Comparison of ENCODE assay signal across 9 cellular contexts in the genomic region with DNA sequence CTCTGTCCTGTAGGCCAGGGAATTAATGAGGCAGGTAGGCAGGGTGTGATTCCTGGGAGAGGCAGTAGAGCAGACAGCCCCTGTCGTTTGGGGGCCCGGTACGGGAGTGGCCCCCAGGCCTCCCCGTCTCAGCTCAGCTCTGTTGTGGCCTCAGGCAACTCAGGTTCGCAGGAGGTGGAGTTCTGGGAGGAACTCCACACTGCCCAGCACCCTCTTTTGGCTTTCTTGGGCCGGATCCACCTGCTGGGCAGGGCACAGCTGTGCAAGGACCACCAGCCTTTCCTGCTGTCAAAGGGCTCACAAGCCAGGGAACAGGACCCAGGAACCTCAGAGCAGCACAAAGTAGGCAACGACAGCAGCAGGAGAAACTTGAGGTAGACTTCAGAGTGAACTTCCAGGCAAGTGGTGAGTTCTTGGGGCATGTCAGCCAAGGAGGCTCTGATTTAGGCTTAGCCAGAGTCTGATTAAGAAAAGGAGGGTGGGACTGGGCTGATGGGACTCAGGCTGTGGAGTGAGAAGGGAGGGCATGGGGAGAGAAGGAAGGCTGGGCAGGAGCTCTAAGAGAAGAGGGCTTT. TPM values are rescaled to one million over a fixed set of nuclear protein-coding genes. Genes with fewer than 3 reads are reported as not detected.
DNase-seq lines count a peak whose midpoint lies in the region; ATAC-seq and TF ChIP-seq lines count a peak whose summit lies in the region.
"Had no signal": no experiment of that assay in that cellular context is flagged by ENCODE, and none has a peak within 500 bp of the region (broad histone marks: within the 10 kb centered on the region; RNA-seq: fewer than 3 reads in every experiment).

No MANE protein-coding gene starts in this region.

- H3K9me3 ChIP-seq in BLaER1 treated with 17β-estradiol and CSF1 and Interleukin-3, amounts not matched to agents 10 nM and 100 nM (replicated peaks in 1 of 11) = no peaks in the 10 kb centered on the region
- no peaks in the 10 kb centered on the region for H3K9me3 ChIP-seq in SK-N-MC (ENCODE audit: low read depth, low read length)
- H3K9me3 ChIP-seq in esophagus (ENCODE audit: control insufficient read depth in 2 of 2, insufficient read depth in 1 of 2, low read depth in 1 of 2, low read length in 1 of 2) = no peaks in the 10 kb centered on the region
- H3K9me3 ChIP-seq in prostate gland = no peaks in the 10 kb centered on the region

- peaks cover 38 to 70% (median 56%) of the 10 kb centered on the region in 10 experiments for H3K4me1 ChIP-seq in BLaER1 treated with 17β-estradiol and CSF1 and Interleukin-3, amounts not matched to agents 10 nM and 100 nM
- H3K4me1 ChIP-seq in esophagus (ENCODE audit: control insufficient read depth in 2 of 2, insufficient read depth in 2 of 2, low read length in 1 of 2) = peaks cover 0 to 13% of the 10 kb centered on the region in 2 donors
- H3K4me1 ChIP-seq in prostate gland (replicated peaks) = peaks cover 11% of the 10 kb centered on the region

- TF ChIP-seq CTCF in prostate gland (IDR thresholded peaks at IDR 0.05) (no peak), GM13976 (IDR thresholded peaks at IDR 0.05; ENCODE audit: borderline replicate concordance, control extremely low read depth, extremely low read depth, insufficient read depth, missing control alignments) (no peak)

- in situ Hi-C loops in GM13976 (cut with MboI; ENCODE audit: low sequenced_read_pairs, unreplicated experiment) = no loop called here

- H3K4me3 ChIP-seq in BLaER1 treated with 17β-estradiol and CSF1 and Interleukin-3, amounts not matched to agents 10 nM and 100 nM = no peak overlapping the region
- H3K4me3 ChIP-seq in SK-N-MC (peak overlapping the region; percentile 72), esophagus (ENCODE audit: low read depth in 1 of 2, low read length in 2 of 2) (peak overlapping the region in 1 of 2 donors; percentile 8), prostate gland (no peak overlapping the region)

- no peak for TF ChIP-seq POLR2A in prostate gland (IDR thresholded peaks at IDR 0.05)

- no peaks in the 10 kb centered on the region for H3K36me3 ChIP-seq in BLaER1 treated with 17β-estradiol and CSF1 and Interleukin-3, amounts not matched to agents 10 nM and 100 nM
- no peaks in the 10 kb centered on the region for H3K36me3 ChIP-seq in SK-N-MC (ENCODE audit: insufficient read depth, low read length)
- no peaks in the 10 kb centered on the region for H3K36me3 ChIP-seq in esophagus (ENCODE audit: control insufficient read depth in 2 of 2, insufficient read depth in 2 of 2, low read length in 1 of 2)
- no peaks in the 10 kb centered on the region for H3K36me3 ChIP-seq in prostate gland

- H3K27me3 ChIP-seq in BLaER1 treated with 17β-estradiol and CSF1 and Interleukin-3, amounts not matched to agents 10 nM and 100 nM = peaks cover 0 to 4% (median 0%) of the 10 kb centered on the region in 11 experiments; a peak in 1 of 22 replicates
- no peaks in the 10 kb centered on the region for H3K27me3 ChIP-seq in esophagus (ENCODE audit: control insufficient read depth in 1 of 2, insufficient read depth in 2 of 2, low read length in 2 of 2)
- no peaks in the 10 kb centered on the region for H3K27me3 ChIP-seq in prostate gland (replicated peaks; ENCODE audit: insufficient read depth)

- intact Hi-C loops in prostate gland (cut with DNase I) = no loop called here

- DNase-seq in SK-N-MC (ENCODE audit: low read depth, low spot score) (no peak), prostate gland (ENCODE audit: low spot score) (no peak), GM13976 (ENCODE audit: low spot score) (no peak)
- DNase-seq: NCI-H1417 treated with DMSO at 0.1 percent for 48 hours had no signal

- 57 to 73% methylated on average over 7 of the region's 7 CpGs for WGBS in esophagus, 2 donors
- 80% methylated on average over 7 of the region's 7 CpGs for WGBS in prostate gland

- peak overlapping the region in 5 of 11 experiments; percentile 1 to 54 (median 13); a peak in 6 of 22 replicates for H3K9ac ChIP-seq in BLaER1 treated with 17β-estradiol and CSF1 and Interleukin-3, amounts not matched to agents 10 nM and 100 nM
- H3K9ac ChIP-seq in SK-N-MC (ENCODE audit: insufficient read length) = no peak overlapping the region

- no peaks in the 10 kb centered on the region for H4K20me1 ChIP-seq in BLaER1 treated with 17β-estradiol and CSF1 and Interleukin-3, amounts not matched to agents 10 nM and 100 nM

- peak overlapping the region in 4 of 11 experiments; percentile 16 to 67 (median 28); a peak in 8 of 22 replicates for H3K27ac ChIP-seq in BLaER1 treated with 17β-estradiol and CSF1 and Interleukin-3, amounts not matched to agents 10 nM and 100 nM
- H3K27ac ChIP-seq in SK-N-MC (0 out of 2 replicates have a peak overlapping the region, but pooled peaks have one; percentile 25), esophagus (ENCODE audit: low read depth in 2 of 2, low read length in 1 of 2) (peak overlapping the region; percentile 53 to 89), prostate gland (peak overlapping the region; percentile 69 to 74)

- no peak for ATAC-seq in GM18519 (IDR thresholded peaks at IDR 0.05; ENCODE audit: low FRiP score, unreplicated experiment)
- no peak for ATAC-seq in GM21717 (IDR thresholded peaks at IDR 0.05; ENCODE audit: unreplicated experiment)
- ATAC-seq in HG03095 (IDR thresholded peaks at IDR 0.05; ENCODE audit: unreplicated experiment) = no peak

- H3K4me2 ChIP-seq in BLaER1 treated with 17β-estradiol and CSF1 and Interleukin-3, amounts not matched to agents 10 nM and 100 nM = peak overlapping the region; percentile 51 to 81 (median 70)

RNA-seq across cellular contexts. Expression of a gene that starts 36.9 kb away (rescaled TPM):
- under 1 TPM; 0.21 to 0.37 TPM for polyA plus RNA-seq in esophagus
- under 1 TPM; 0.14 to 0.45 TPM for total RNA-seq in prostate gland

RNA-seq across cellular contexts. Expression of a gene that starts 56.1 kb away (rescaled TPM):
- 100 to 1,000 TPM in 1 of 2 donors, 10 to 100 TPM in 1; 36.9 to 114 TPM for polyA plus RNA-seq in esophagus
- total RNA-seq in prostate gland = 100 to 1,000 TPM in 1 of 2 donors, 10 to 100 TPM in 1; 69.7 to 148 TPM
